ENCODE assay signal across 8 cellular contexts in the genomic region with DNA sequence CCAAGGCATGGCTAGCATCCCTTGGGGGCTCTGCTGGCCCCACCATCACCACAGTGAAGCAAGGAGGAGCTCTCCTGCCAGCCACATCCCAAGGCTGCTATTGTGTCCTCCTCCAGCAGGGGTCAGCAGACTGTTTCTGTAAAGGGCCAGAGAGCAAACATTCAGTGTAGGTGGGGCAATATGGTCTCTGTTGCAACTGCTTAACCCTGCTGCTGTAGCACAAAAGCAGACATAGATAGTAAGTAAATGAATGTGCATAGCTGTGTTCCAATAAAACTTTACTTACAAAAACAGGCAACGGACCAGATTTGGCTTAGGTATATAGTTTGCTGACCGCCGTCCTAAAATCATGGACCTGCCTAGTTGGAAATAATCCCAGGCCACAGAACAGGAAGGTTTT. TPM values are rescaled to one million over a fixed set of nuclear protein-coding genes. Genes with fewer than 3 reads are reported as not detected.
A peak's percentile ranks its signal among the peaks of the same experiment; 100 is the strongest.
DNase-seq lines count a peak whose midpoint lies in the region; ATAC-seq and TF ChIP-seq lines count a peak whose summit lies in the region.

No MANE protein-coding gene starts in this region.

- no peaks in the 10 kb centered on the region for H3K36me3 Mint-ChIP-seq in activated B cell treated with CpG ODN at 0.5 μM for 24 hours (ENCODE audit: low read depth)
- no peaks in the 10 kb centered on the region for H3K36me3 Mint-ChIP-seq in central memory CD8-positive, alpha-beta T cell (ENCODE audit: insufficient read depth)

- no peaks in the 10 kb centered on the region for H3K9me3 ChIP-seq in liver (ENCODE audit: control insufficient read depth in 4 of 4, low read length in 3 of 4)

- intact Hi-C loops in activated B cell treated with CpG ODN at 0.5 μM for 24 hours (cut with micrococcal nuclease): loop anchor here (1.0 to 5.0 kb wide), 2 partner anchors 1413 to 1982 kb away; no protein-coding TSS in a partner anchor

- ATAC-seq in HG03060 (IDR thresholded peaks at IDR 0.05; ENCODE audit: low read depth, unreplicated experiment) (peak; percentile 55), activated B cell treated with CpG ODN at 0.5 μM for 24 hours (ENCODE audit: low read depth) (peak; percentile 82), HG02973 (IDR thresholded peaks at IDR 0.05; ENCODE audit: unreplicated experiment) (no peak)
- ATAC-seq in central memory CD8-positive, alpha-beta T cell (replicated peaks; ENCODE audit: extremely low read depth, poor library complexity, severe bottlenecking): peak; percentile 59

- POLR2A ChIA-PET in GM10248 (lab: Yijun Ruan, JAX) (no interaction called here), activated B cell treated with CpG ODN at 0.5 μM for 24 hours (lab: Charles Lee) (interaction anchor here (0.6 kb wide), 1 partner anchor 514 kb away, joined by 3 read pairs; no protein-coding TSS in a partner anchor)

- H3K27me3 ChIP-seq in liver (ENCODE audit: control insufficient read depth in 4 of 4, insufficient read depth in 4 of 4, low read length in 3 of 4): no peaks in the 10 kb centered on the region

- H3K9me3 Mint-ChIP-seq in activated B cell treated with CpG ODN at 0.5 μM for 24 hours: no peaks in the 10 kb centered on the region
- no peaks in the 10 kb centered on the region for H3K9me3 Mint-ChIP-seq in central memory CD8-positive, alpha-beta T cell

- no peak overlapping the region for H3K27ac Mint-ChIP-seq in activated B cell treated with CpG ODN at 0.5 μM for 24 hours
- no peak overlapping the region for H3K27ac Mint-ChIP-seq in central memory CD8-positive, alpha-beta T cell (ENCODE audit: low read depth)

- no peak overlapping the region for H3K9ac ChIP-seq in liver (ENCODE audit: low read depth in 1 of 2, low read length in 2 of 2)

- H3K4me3 Mint-ChIP-seq in activated B cell treated with CpG ODN at 0.5 μM for 24 hours: no peak overlapping the region
- H3K4me3 Mint-ChIP-seq in central memory CD8-positive, alpha-beta T cell: no peak overlapping the region

- peak; percentile 86 to 92 for TF ChIP-seq RAD21 in liver (IDR thresholded peaks at IDR 0.05)

- peak; percentile 92 for TF ChIP-seq CTCF in GM10248 (IDR thresholded peaks at IDR 0.05; ENCODE audit: control extremely low read depth, extremely low read depth, low read depth, missing control alignments)
- TF ChIP-seq CTCF in activated B cell treated with CpG ODN at 0.5 μM for 24 hours (IDR thresholded peaks at IDR 0.05): no peak
- peak; percentile 97 for TF ChIP-seq CTCF in liver (IDR thresholded peaks at IDR 0.05; ENCODE audit: low read depth, low read length, missing input control)

- no peak overlapping the region for H3K27ac ChIP-seq in liver (ENCODE audit: low read depth in 1 of 2, low read length in 2 of 2)

- H3K36me3 ChIP-seq in liver (ENCODE audit: control insufficient read depth in 4 of 4, insufficient read depth in 3 of 4, low read depth in 1 of 4, low read length in 3 of 4): no peaks in the 10 kb centered on the region

- CTCF ChIA-PET in GM10248 (lab: Yijun Ruan, JAX) (interaction anchor here (0.6 to 3.6 kb wide), 41 partner anchors 9 to 1621 kb away, joined by 3 to 34 read pairs (median 4); no protein-coding TSS in a partner anchor), activated B cell treated with CpG ODN at 0.5 μM for 24 hours (lab: Charles Lee) (interaction anchor here (0.6 to 2.8 kb wide), 12 partner anchors 9 to 1003 kb away, joined by 3 to 19 read pairs (median 4); no protein-coding TSS in a partner anchor)

- peaks cover 2% of the 10 kb centered on the region for H3K4me1 Mint-ChIP-seq in activated B cell treated with CpG ODN at 0.5 μM for 24 hours
- H3K4me1 Mint-ChIP-seq in central memory CD8-positive, alpha-beta T cell: peaks cover 5% of the 10 kb centered on the region

- H3K4me1 ChIP-seq in liver (ENCODE audit: control insufficient read depth in 4 of 4, insufficient read depth in 4 of 4, low read length in 3 of 4): peaks cover 0 to 5% (median 1%) of the 10 kb centered on the region in 4 donors

- H3K4me3 ChIP-seq in liver (ENCODE audit: low read depth in 1 of 3, low read length in 3 of 3): no peak overlapping the region

- peaks cover 14% of the 10 kb centered on the region for H3K27me3 Mint-ChIP-seq in activated B cell treated with CpG ODN at 0.5 μM for 24 hours
- peaks cover 39% of the 10 kb centered on the region for H3K27me3 Mint-ChIP-seq in central memory CD8-positive, alpha-beta T cell

- DNase-seq in GM10248 (ENCODE audit: extremely low spot score) (peak; percentile 62), NCI-H345 (lab: John Stamatoyannopoulos, UW) (peak; percentile 85), activated B cell treated with CpG ODN at 0.5 μM for 24 hours (peak; percentile 41)
- peak; percentile 43 to 44 for DNase-seq in central memory CD8-positive, alpha-beta T cell (ENCODE audit: low spot score in 2 of 2)
- DNase-seq in stimulated activated CD4-positive, alpha-beta T cell treated with anti-CD3 and anti-CD28 coated beads, TNF-alpha, amount 100 ng/mL, for 24 hours (ENCODE audit: low read depth in 3 of 3): peak; percentile 46 to 75 (median 62)

- WGBS in liver: 66% methylated on average over 3 of the region's 3 CpGs

TF ChIP-seq in liver, 16 proteins besides CTCF, POLR2A, EP300 and RAD21:
- TF ChIP-seq RXRA (IDR thresholded peaks at IDR 0.05) (peak in 1 of 2 donors; percentile 45), MAX (IDR thresholded peaks at IDR 0.05) (no peak), NR2F2 (IDR thresholded peaks at IDR 0.05) (no peak), YY1 (IDR thresholded peaks at IDR 0.05) (peak; percentile 24), HNF4A (conservative IDR thresholded peaks at IDR 0.05) (peak; percentile 57 to 70), SP1 (IDR thresholded peaks at IDR 0.05) (peak; percentile 44), FOXA1 (IDR thresholded peaks at IDR 0.05) (no peak)
- TF ChIP-seq, protein P1, sequence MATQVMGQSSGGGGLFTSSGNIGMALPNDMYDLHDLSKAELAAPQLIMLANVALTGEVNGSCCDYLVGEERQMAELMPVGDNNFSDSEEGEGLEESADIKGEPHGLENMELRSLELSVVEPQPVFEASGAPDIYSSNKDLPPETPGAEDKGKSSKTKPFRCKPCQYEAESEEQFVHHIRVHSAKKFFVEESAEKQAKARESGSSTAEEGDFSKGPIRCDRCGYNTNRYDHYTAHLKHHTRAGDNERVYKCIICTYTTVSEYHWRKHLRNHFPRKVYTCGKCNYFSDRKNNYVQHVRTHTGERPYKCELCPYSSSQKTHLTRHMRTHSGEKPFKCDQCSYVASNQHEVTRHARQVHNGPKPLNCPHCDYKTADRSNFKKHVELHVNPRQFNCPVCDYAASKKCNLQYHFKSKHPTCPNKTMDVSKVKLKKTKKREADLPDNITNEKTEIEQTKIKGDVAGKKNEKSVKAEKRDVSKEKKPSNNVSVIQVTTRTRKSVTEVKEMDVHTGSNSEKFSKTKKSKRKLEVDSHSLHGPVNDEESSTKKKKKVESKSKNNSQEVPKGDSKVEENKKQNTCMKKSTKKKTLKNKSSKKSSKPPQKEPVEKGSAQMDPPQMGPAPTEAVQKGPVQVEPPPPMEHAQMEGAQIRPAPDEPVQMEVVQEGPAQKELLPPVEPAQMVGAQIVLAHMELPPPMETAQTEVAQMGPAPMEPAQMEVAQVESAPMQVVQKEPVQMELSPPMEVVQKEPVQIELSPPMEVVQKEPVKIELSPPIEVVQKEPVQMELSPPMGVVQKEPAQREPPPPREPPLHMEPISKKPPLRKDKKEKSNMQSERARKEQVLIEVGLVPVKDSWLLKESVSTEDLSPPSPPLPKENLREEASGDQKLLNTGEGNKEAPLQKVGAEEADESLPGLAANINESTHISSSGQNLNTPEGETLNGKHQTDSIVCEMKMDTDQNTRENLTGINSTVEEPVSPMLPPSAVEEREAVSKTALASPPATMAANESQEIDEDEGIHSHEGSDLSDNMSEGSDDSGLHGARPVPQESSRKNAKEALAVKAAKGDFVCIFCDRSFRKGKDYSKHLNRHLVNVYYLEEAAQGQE (IDR thresholded peaks at IDR 0.05): no peak

RNA-seq across cellular contexts. Expression of gene ZBTB7C, which starts 36.4 kb away (rescaled TPM):
- total RNA-seq in activated B cell treated with CpG ODN at 0.5 μM for 24 hours: not detected in 2 replicates
- total RNA-seq in liver: 1 to 10 TPM in 1 of 2 donors, under 1 TPM in 1; 0.19 to 1.1 TPM
- under 1 TPM; 0.22 to 0.67 TPM for polyA plus RNA-seq in liver
